ENCODE assay signal across 17 cellular contexts in genomic region chr2:176959614-176960013, GRCh38.
A peak's percentile ranks its signal among the peaks of the same experiment; 100 is the strongest.
DNase-seq lines count a peak whose midpoint lies in the region; ATAC-seq, FAIRE-seq and TF ChIP-seq lines count a peak whose summit lies in the region.
"Had no signal": no experiment of that assay in that cellular context is flagged by ENCODE, and none has a peak within 500 bp of the region (broad histone marks: within the 10 kb centered on the region; RNA-seq: fewer than 3 reads in every experiment).

No MANE protein-coding gene starts in this region.

- DNase-seq in NCI-H2171 treated with DMSO at 0.1 percent for 48 hours (lab: John Stamatoyannopoulos, UW) (peak; percentile 71), NCI-H2171 (lab: John Stamatoyannopoulos, UW) (no peak), NCI-H2227 treated with DMSO at 0.1 percent for 48 hours (lab: John Stamatoyannopoulos, UW) (peak; percentile 74), K562 (ENCODE audit: extremely low read depth in 1 of 4, low spot score in 3 of 4) (no peak), heart left ventricle (no peak)
- DNase-seq in activated CD8-positive, alpha-beta T cell treated with anti-CD3 and anti-CD28 coated beads for 36 hours: no peak
- DNase-seq: ACHN; C1 segment of cervical spinal cord; CD4-positive, alpha-beta T cell; GF-D8; HCEC 1CT; HFFc6 had no signal

- no peak overlapping the region for H3K9ac ChIP-seq in K562 (ENCODE audit: insufficient read depth in 1 of 2, low read depth in 2 of 2, low read length in 2 of 2)

- H3K4me1 Mint-ChIP-seq in nephron: peaks cover 34% of the 10 kb centered on the region
- H3K4me1 Mint-ChIP-seq in activated CD8-positive, alpha-beta T cell treated with anti-CD3 and anti-CD28 coated beads for 36 hours (ENCODE audit: low read depth): no peaks in the 10 kb centered on the region
- H3K4me1 Mint-ChIP-seq: B cell had no signal

- 0% methylated on average over 3 of the region's 3 CpGs for WGBS in K562 (ENCODE audit: insufficient coverage, low coverage, missing lambda C conversion rate)
- WGBS in heart left ventricle, 4 donors: 70 to 80% (median 77%) methylated on average over 3 of the region's 3 CpGs

- in situ Hi-C loops in K562 (cut with MboI): no loop called here

- no peak for TF ChIP-seq EP300 in K562 (IDR thresholded peaks at IDR 0.05; ENCODE audit: low read length)

- CTCF ChIA-PET in K562 (lab: Yijun Ruan, JAX; ENCODE audit: low intra/inter-chr PET ratio): no interaction called here
- CTCF ChIA-PET in activated CD8-positive, alpha-beta T cell treated with anti-CD3 and anti-CD28 coated beads for 36 hours (lab: Charles Lee): no interaction called here

- H3K36me3 ChIP-seq in K562 (ENCODE audit: control insufficient read depth, insufficient read depth, low read length) (no peaks in the 10 kb centered on the region), heart left ventricle (no peaks in the 10 kb centered on the region)

- no peak overlapping the region for H2AFZ ChIP-seq in K562 (ENCODE audit: low read depth, low read length)

- H3K27ac ChIP-seq in K562 (ENCODE audit: extremely low read depth, low read depth, low read length) (no peak overlapping the region), heart left ventricle (no peak overlapping the region)

- H3K4me3 ChIP-seq in K562 (no peak overlapping the region), heart left ventricle (no peak overlapping the region)

- TF ChIP-seq POLR2A in K562 (conservative IDR thresholded peaks at IDR 0.05) (no peak), heart left ventricle (IDR thresholded peaks at IDR 0.05) (no peak)

- H3K4me2 ChIP-seq in K562 (ENCODE audit: insufficient read depth, low read length): no peak overlapping the region

- no peaks in the 10 kb centered on the region for H4K20me1 ChIP-seq in K562 (replicated peaks; ENCODE audit: control insufficient read depth, insufficient read depth, low read length)

- 0 out of 5 replicates have a peak, but pooled peaks cover 0 to 5% of the 10 kb centered on the region in 2 experiments for H3K27me3 ChIP-seq in K562 (ENCODE audit: control insufficient read depth in 2 of 2, insufficient read depth in 2 of 2, low read length in 2 of 2)
- peaks cover 0 to 27% (median 3%) of the 10 kb centered on the region in 9 donors for H3K27me3 ChIP-seq in heart left ventricle

- H3K79me2 ChIP-seq in K562 (ENCODE audit: control insufficient read depth, insufficient read depth, low read length): no peaks in the 10 kb centered on the region

- peak; percentile 26 for FAIRE-seq in K562 (lab: Jason Lieb, UNC)
- FAIRE-seq: HepG2, HTR-8/SVneo had no signal

- intact Hi-C loops in K562 (cut with micrococcal nuclease) (no loop called here), heart left ventricle (cut with DNase I) (no loop called here)
- intact Hi-C loops in activated CD8-positive, alpha-beta T cell treated with anti-CD3 and anti-CD28 coated beads for 36 hours (cut with micrococcal nuclease): no loop called here

- H3K36me3 Mint-ChIP-seq in nephron (ENCODE audit: low read depth): no peaks in the 10 kb centered on the region
- no peaks in the 10 kb centered on the region for H3K36me3 Mint-ChIP-seq in activated CD8-positive, alpha-beta T cell treated with anti-CD3 and anti-CD28 coated beads for 36 hours (ENCODE audit: low read depth)

- BruUV-seq in K562 (replicated peaks; lab: Mats Ljungman, UMichigan): no TSS peak

- POLR2A ChIA-PET in K562 (lab: Yijun Ruan, JAX): no interaction called here
- POLR2A ChIA-PET in activated CD8-positive, alpha-beta T cell treated with anti-CD3 and anti-CD28 coated beads for 36 hours (lab: Charles Lee): no interaction called here

- no peak for ATAC-seq in K562
- ATAC-seq in activated CD8-positive, alpha-beta T cell treated with anti-CD3 and anti-CD28 coated beads for 36 hours: no peak
- ATAC-seq in HG02981 (IDR thresholded peaks at IDR 0.05; ENCODE audit: unreplicated experiment): no peak
- ATAC-seq in heart left ventricle: no peak
- ATAC-seq: HepG2 had no signal

- no peaks in the 10 kb centered on the region for H3K9me1 ChIP-seq in K562 (ENCODE audit: control insufficient read depth, insufficient read depth, low read length)

- H3K4me1 ChIP-seq in K562 (replicated peaks in 1 of 2; ENCODE audit: control insufficient read depth in 2 of 2, insufficient read depth in 2 of 2, low read length in 2 of 2) (no peaks in the 10 kb centered on the region), heart left ventricle (no peaks in the 10 kb centered on the region)

- H3K4me3 Mint-ChIP-seq in nephron: no peak overlapping the region
- H3K4me3 Mint-ChIP-seq in activated CD8-positive, alpha-beta T cell treated with anti-CD3 and anti-CD28 coated beads for 36 hours: no peak overlapping the region
- H3K4me3 Mint-ChIP-seq: B cell; CD4-positive, alpha-beta T cell; HFFc6 had no signal

- TF ChIP-seq CTCF in K562 (IDR thresholded peaks at IDR 0.05 in 2 of 3, conservative IDR thresholded peaks at IDR 0.05 in 1 of 3; ENCODE audit: insufficient read depth in 2 of 3, low read depth in 1 of 3, low read length in 3 of 3): no peak
- TF ChIP-seq CTCF in nephron (IDR thresholded peaks at IDR 0.05; ENCODE audit: unreplicated experiment in 3 of 3): no peak
- no peak for TF ChIP-seq CTCF in activated CD8-positive, alpha-beta T cell treated with anti-CD3 and anti-CD28 coated beads for 36 hours (IDR thresholded peaks at IDR 0.05)
- no peak for TF ChIP-seq CTCF in heart left ventricle (IDR thresholded peaks at IDR 0.05)

- no peaks in the 10 kb centered on the region for H3K9me3 ChIP-seq in K562 (replicated peaks; ENCODE audit: control insufficient read depth, insufficient read depth, low read depth, low read length)
- no peaks in the 10 kb centered on the region for H3K9me3 ChIP-seq in heart left ventricle

- H3K27ac Mint-ChIP-seq in nephron: peak overlapping the region; percentile 49 to 75 (median 55)
- no peak overlapping the region for H3K27ac Mint-ChIP-seq in activated CD8-positive, alpha-beta T cell treated with anti-CD3 and anti-CD28 coated beads for 36 hours
- H3K27ac Mint-ChIP-seq: B cell; CD4-positive, alpha-beta T cell; HFFc6 had no signal

- H3K9me3 Mint-ChIP-seq in nephron: no peaks in the 10 kb centered on the region
- no peaks in the 10 kb centered on the region for H3K9me3 Mint-ChIP-seq in activated CD8-positive, alpha-beta T cell treated with anti-CD3 and anti-CD28 coated beads for 36 hours
- H3K9me3 Mint-ChIP-seq: CD4-positive, alpha-beta T cell had no signal

- H3K27me3 Mint-ChIP-seq in nephron (ENCODE audit: low read depth): peaks cover 4% of the 10 kb centered on the region
- peaks cover 12% of the 10 kb centered on the region for H3K27me3 Mint-ChIP-seq in activated CD8-positive, alpha-beta T cell treated with anti-CD3 and anti-CD28 coated beads for 36 hours

- no peak for TF ChIP-seq RAD21 in K562 (CRISPR knock-in tag; conservative IDR thresholded peaks at IDR 0.05 in 1 of 2, IDR thresholded peaks at IDR 0.05 in 1 of 2)

TF ChIP-seq in K562, 482 proteins besides CTCF, POLR2A, EP300 and RAD21 (continues in another document):
- no peak for TF ChIP-seq ETV1 (tag; conservative IDR thresholded peaks at IDR 0.05; ENCODE audit: low read depth)

Comparison
In these comparisons a context has a peak if more than half of its experiments do, and no peak if none do; other contexts are left out.
1. DNase-seq: peak in NCI-H2171 treated with DMSO at 0.1 percent for 48 hours (single experiment) and NCI-H2227 treated with DMSO at 0.1 percent for 48 hours (single experiment); none in NCI-H2171 (single experiment), K562 (0 of 4), activated CD8-positive, alpha-beta T cell treated with anti-CD3 and anti-CD28 coated beads for 36 hours (single experiment) and heart left ventricle (0 of 5).